8 cellular contexts compared by ENCODE assay signal in the genomic region with DNA sequence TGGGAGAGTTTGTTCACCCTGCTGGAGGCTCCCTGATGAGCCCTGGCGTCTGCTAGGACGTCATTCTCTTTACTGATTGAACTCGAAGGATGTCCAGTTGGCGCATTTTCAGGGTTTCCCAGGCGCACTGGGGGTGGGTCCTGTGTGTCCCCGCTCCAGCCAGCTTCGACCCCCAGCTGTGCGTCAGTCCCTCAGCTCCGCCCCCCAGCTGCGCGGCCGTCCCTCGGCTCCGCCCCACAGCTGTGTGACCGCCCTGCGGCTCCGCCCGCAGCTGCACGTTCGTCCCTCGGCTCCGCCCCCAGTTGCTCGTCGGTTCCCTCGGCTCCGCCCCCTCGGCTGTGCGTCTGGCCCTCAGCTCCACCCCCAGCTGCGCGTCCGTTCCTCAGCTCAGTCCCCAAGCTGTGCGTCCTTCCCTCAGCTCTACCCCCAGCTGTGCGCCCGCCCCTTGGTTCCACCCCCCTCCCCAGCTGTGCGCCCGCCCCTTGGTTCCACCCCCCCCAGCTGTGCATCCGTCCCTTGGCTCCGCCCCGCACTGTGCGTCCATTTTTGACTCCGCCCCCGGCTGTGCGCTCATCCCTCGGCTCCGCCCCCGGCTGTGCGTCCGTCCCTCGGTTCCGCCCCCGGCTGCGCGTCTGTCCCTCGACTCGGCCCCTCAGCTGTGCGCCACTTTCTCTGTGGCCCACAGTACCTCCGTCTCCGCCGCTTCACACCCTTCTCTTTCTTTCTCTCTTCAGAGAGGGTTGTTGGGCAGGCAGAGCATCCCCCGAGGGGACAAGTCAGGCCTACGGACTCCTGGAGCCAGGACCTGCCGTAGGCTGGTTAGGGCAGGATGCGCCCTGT.
A peak's percentile ranks its signal among the peaks of the same experiment; 100 is the strongest.
DNase-seq lines count a peak whose midpoint lies in the region; ATAC-seq, FAIRE-seq and TF ChIP-seq lines count a peak whose summit lies in the region.

No MANE protein-coding gene starts in this region.

- peak overlapping the region; percentile 85 to 90 (median 90) for H3K4me3 Mint-ChIP-seq in CD4-positive, CD25-positive, alpha-beta regulatory T cell
- peak overlapping the region; percentile 76 to 86 (median 83) for H3K4me3 Mint-ChIP-seq in nephron

- H3K27me3 Mint-ChIP-seq in CD4-positive, CD25-positive, alpha-beta regulatory T cell = no peaks in the 10 kb centered on the region
- H3K27me3 Mint-ChIP-seq in nephron (ENCODE audit: low read depth) = peaks cover 6% of the 10 kb centered on the region

- peak; percentile 98 for FAIRE-seq in HTR-8/SVneo (lab: Jason Lieb, UNC)

- H3K27me3 ChIP-seq in CD4-positive, CD25-positive, alpha-beta regulatory T cell (ENCODE audit: control insufficient read depth, insufficient read depth, low read length) = no peaks in the 10 kb centered on the region
- no peaks in the 10 kb centered on the region for H3K27me3 ChIP-seq in RWPE2 (ENCODE audit: insufficient read depth, poor library complexity, severe bottlenecking)

- peaks cover 15% of the 10 kb centered on the region for H3K4me1 ChIP-seq in CD4-positive, CD25-positive, alpha-beta regulatory T cell (ENCODE audit: control insufficient read depth, insufficient read depth, low read length, poor library complexity, severe bottlenecking)
- peaks cover 21% of the 10 kb centered on the region for H3K4me1 ChIP-seq in RWPE2 (ENCODE audit: insufficient read depth, poor library complexity, severe bottlenecking)

- DNase-seq in CD4-positive, CD25-positive, alpha-beta regulatory T cell = peak; percentile 93 to 96 (median 96)
- DNase-seq in HTR-8/SVneo (ENCODE audit: insufficient read length, low spot score) = peak; percentile 91
- peak; percentile 97 for DNase-seq in RWPE2 (ENCODE audit: low spot score)
- peak; percentile 93 for DNase-seq in activated T-helper 9 cell treated with anti-CD3 and anti-CD28 coated beads, Interleukin-2, amount 50 U/mL, for 16 hours (ENCODE audit: low read depth)
- peak; percentile 98 for DNase-seq in fibroblast of the aortic adventitia (ENCODE audit: low read depth)
- peak; percentile 97 for DNase-seq in stimulated activated naive CD4-positive, alpha-beta T cell treated with Interleukin-2 at 50 U/mL for 16 hours (lab: John Stamatoyannopoulos, UW)

- TF ChIP-seq CTCF in RWPE2 (IDR thresholded peaks at IDR 0.05; ENCODE audit: poor library complexity, severe bottlenecking) = no peak
- no peak for TF ChIP-seq CTCF in fibroblast of the aortic adventitia (IDR thresholded peaks at IDR 0.05; ENCODE audit: insufficient read depth, low read length)
- no peak for TF ChIP-seq CTCF in nephron (IDR thresholded peaks at IDR 0.05; ENCODE audit: unreplicated experiment in 3 of 3)

- H3K27ac ChIP-seq in CD4-positive, CD25-positive, alpha-beta regulatory T cell (ENCODE audit: insufficient read depth, low read length, poor library complexity, severe bottlenecking) = peak overlapping the region; percentile 85
- H3K27ac ChIP-seq in RWPE2 (ENCODE audit: poor library complexity, severe bottlenecking) = peak overlapping the region; percentile 78

- ATAC-seq in CD4-positive, CD25-positive, alpha-beta regulatory T cell (ENCODE audit: low read depth in 2 of 2) = peak; percentile 90 to 91
- ATAC-seq in GM21381 (IDR thresholded peaks at IDR 0.05; ENCODE audit: unreplicated experiment) (peak; percentile 89), RWPE2 (ENCODE audit: low read depth) (peak; percentile 75)

- peak overlapping the region; percentile 83 to 95 (median 94) for H3K27ac Mint-ChIP-seq in CD4-positive, CD25-positive, alpha-beta regulatory T cell
- peak overlapping the region; percentile 81 to 91 (median 85) for H3K27ac Mint-ChIP-seq in nephron

- peak overlapping the region; percentile 52 for H3K4me3 ChIP-seq in CD4-positive, CD25-positive, alpha-beta regulatory T cell (ENCODE audit: low read depth, low read length)
- H3K4me3 ChIP-seq in RWPE2 (ENCODE audit: severe bottlenecking) = peak overlapping the region; percentile 26
- H3K4me3 ChIP-seq in fibroblast of the aortic adventitia (ENCODE audit: low read depth, low read length) = peak overlapping the region; percentile 65

- peaks cover 4% of the 10 kb centered on the region for H3K36me3 Mint-ChIP-seq in CD4-positive, CD25-positive, alpha-beta regulatory T cell
- H3K36me3 Mint-ChIP-seq in nephron (ENCODE audit: low read depth) = no peaks in the 10 kb centered on the region

- no peaks in the 10 kb centered on the region for H3K9me3 Mint-ChIP-seq in CD4-positive, CD25-positive, alpha-beta regulatory T cell
- no peaks in the 10 kb centered on the region for H3K9me3 Mint-ChIP-seq in nephron

- no peaks in the 10 kb centered on the region for H3K36me3 ChIP-seq in CD4-positive, CD25-positive, alpha-beta regulatory T cell (ENCODE audit: control insufficient read depth, insufficient read depth, low read length)
- H3K36me3 ChIP-seq in RWPE2 (ENCODE audit: low read depth) = no peaks in the 10 kb centered on the region

- no peaks in the 10 kb centered on the region for H3K9me3 ChIP-seq in CD4-positive, CD25-positive, alpha-beta regulatory T cell (ENCODE audit: control insufficient read depth in 2 of 2, low read length in 2 of 2)
- H3K9me3 ChIP-seq in RWPE2 (ENCODE audit: severe bottlenecking) = no peaks in the 10 kb centered on the region

- peaks cover 0 to 32% (median 12%) of the 10 kb centered on the region in 4 donors for H3K4me1 Mint-ChIP-seq in CD4-positive, CD25-positive, alpha-beta regulatory T cell
- peaks cover 48% of the 10 kb centered on the region for H3K4me1 Mint-ChIP-seq in nephron

Comparison
In these comparisons a context has a peak if more than half of its experiments do, and no peak if none do; other contexts are left out.
1. Peak in every context shown above with its lines: DNase-seq, ATAC-seq, H3K4me3 ChIP-seq and H3K27ac ChIP-seq.